22 cellular contexts compared by ENCODE assay signal in the genomic region with DNA sequence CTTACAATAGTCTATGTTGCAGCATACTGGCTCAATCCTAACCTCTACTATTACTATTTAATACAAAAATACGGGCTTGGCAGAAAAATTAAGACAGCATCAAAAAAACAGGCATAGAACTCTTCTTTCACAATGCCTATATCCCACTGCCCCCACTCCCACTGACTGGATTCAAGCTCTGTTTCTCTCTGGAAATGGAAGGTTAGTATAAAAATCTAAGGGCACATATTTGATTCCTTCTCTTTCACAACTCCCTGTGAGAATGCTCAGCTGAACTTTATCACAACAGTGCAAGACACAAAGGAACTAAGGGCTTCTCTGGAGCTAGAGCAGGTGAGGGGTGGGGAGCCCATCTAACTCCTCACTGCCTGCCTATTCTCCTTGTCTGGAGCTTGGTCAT.
"Had no signal": no experiment of that assay in that cellular context is flagged by ENCODE, and none has a peak within 500 bp of the region (broad histone marks: within the 10 kb centered on the region; RNA-seq: fewer than 3 reads in every experiment).

No MANE protein-coding gene starts in this region.

- H3K9ac ChIP-seq: KMS-11 had no signal

- H3K27me3 ChIP-seq: brain microvascular endothelial cell, Peyer's patch, SJSA1 had no signal

- H3K36me3 ChIP-seq: brain microvascular endothelial cell, Peyer's patch, SJSA1 had no signal

- DNase-seq: activated CD4-positive, alpha-beta T cell treated with anti-CD3 and anti-CD28 coated beads for 48 hours; activated CD4-positive, alpha-beta T cell treated with anti-CD3 and anti-CD28 coated beads, Interleukin-2, amount 50 U/mL, for 4 hours; activated CD4-positive, CD25-positive, alpha-beta regulatory T cell treated with anti-CD3 and anti-CD28 coated beads, Interleukin-2, amount 50 U/mL, for 72 hours; activated CD8-positive, alpha-beta memory T cell treated with anti-CD3 and anti-CD28 coated beads, Interleukin-2, amount 50 U/mL, for 48 hours; activated CD8-positive, alpha-beta T cell treated with anti-CD3 and anti-CD28 coated beads, Interleukin-2, amount 10 ng/mL, durations not matched to agents 7 days and 5 days; activated naive CD4-positive, alpha-beta T cell treated with Interleukin-2 at 50 U/mL for 16 hours; activated naive CD8-positive, alpha-beta T cell treated with anti-CD3 and anti-CD28 coated beads, Interleukin-2, amount 50 U/mL, for 24 hours; activated T-cell treated with anti-CD3 and anti-CD28 coated beads, Interleukin-2, amount 50 U/mL, for 1 hour; brain microvascular endothelial cell; NCI-H1092 treated with DMSO at 0.1 percent for 48 hours; NCI-H1417 treated with DMSO at 0.1 percent for 48 hours; NCI-H1694; NCI-H2029; NCI-H2107; NCI-H2171 treated with DMSO at 0.1 percent for 48 hours; NCI-H226; NCI-H526 treated with DMSO at 0.1 percent for 48 hours; NCI-H82; Peyer's patch; SHP77 had no signal

- H3K27ac ChIP-seq: brain microvascular endothelial cell, KMS-11, Peyer's patch, SJSA1 had no signal

- H3K9me3 ChIP-seq: SJSA1 had no signal

- H3K4me3 ChIP-seq: Peyer's patch, SJSA1 had no signal

- H3K4me1 ChIP-seq: Peyer's patch, SJSA1 had no signal

- H3K4me2 ChIP-seq: KMS-11 had no signal
